ENCODE assay signal across 30 cellular contexts in the genomic region with DNA sequence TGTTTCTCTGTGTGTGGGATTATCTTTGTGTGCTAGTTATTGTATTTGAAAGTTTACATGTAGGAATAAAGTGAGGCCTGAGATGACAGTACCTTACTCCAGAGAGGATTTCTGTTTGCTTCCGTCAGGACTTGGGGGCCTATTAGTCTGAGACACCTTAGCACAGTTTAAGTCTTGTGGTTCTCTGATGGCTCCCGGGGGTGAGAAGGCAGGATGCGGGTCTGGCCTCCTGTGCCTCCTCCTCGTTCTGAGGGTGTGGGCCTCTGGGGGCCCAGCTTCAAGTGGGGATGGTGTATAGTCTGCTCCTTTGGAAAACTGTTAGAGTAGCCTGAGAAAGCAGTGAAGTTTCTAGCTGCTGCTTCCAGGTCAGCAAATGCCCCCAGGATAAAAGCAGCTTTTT. TPM values are rescaled to one million over a fixed set of nuclear protein-coding genes. Genes with fewer than 3 reads are reported as not detected.
DNase-seq lines count a peak whose midpoint lies in the region; ATAC-seq and TF ChIP-seq lines count a peak whose summit lies in the region.
"Had no signal": no experiment of that assay in that cellular context is flagged by ENCODE, and none has a peak within 500 bp of the region (broad histone marks: within the 10 kb centered on the region; RNA-seq: fewer than 3 reads in every experiment).

No MANE protein-coding gene starts in this region.

- no peak for TF ChIP-seq EP300 in esophagus muscularis mucosa (IDR thresholded peaks at IDR 0.05)

- H3K36me3 Mint-ChIP-seq in activated CD8-positive, alpha-beta memory T cell treated with anti-CD3 and anti-CD28 coated beads, Interleukin-2, amount 10 ng/mL, durations not matched to agents 7 days and 5 days: no peaks in the 10 kb centered on the region
- H3K36me3 Mint-ChIP-seq in activated CD8-positive, alpha-beta T cell treated with anti-CD3 and anti-CD28 coated beads, Interleukin-2, amount 10 ng/mL, durations not matched to agents 7 days and 5 days (ENCODE audit: low read depth): no peaks in the 10 kb centered on the region
- H3K36me3 Mint-ChIP-seq: IgD-negative memory B cell had no signal

- no peaks in the 10 kb centered on the region for H3K27me3 ChIP-seq in esophagus muscularis mucosa
- H3K27me3 ChIP-seq in left ventricle myocardium inferior (ENCODE audit: low read depth): no peaks in the 10 kb centered on the region
- H3K27me3 ChIP-seq: body of pancreas, sigmoid colon, tibial artery had no signal

- no peak for ATAC-seq in activated CD8-positive, alpha-beta memory T cell treated with anti-CD3 and anti-CD28 coated beads, Interleukin-2, amount 10 ng/mL, durations not matched to agents 7 days and 5 days
- peak; percentile 32 for ATAC-seq in activated CD8-positive, alpha-beta T cell treated with anti-CD3 and anti-CD28 coated beads, Interleukin-2, amount 10 ng/mL, durations not matched to agents 7 days and 5 days
- ATAC-seq in omental fat pad (ENCODE audit: low FRiP score): no peak
- ATAC-seq: body of pancreas; esophagus mucosa; left colon; SK-N-SH treated with all-trans-retinoic acid at 6 μM for 48 hours; stimulated activated naive CD8-positive, alpha-beta T cell treated with anti-CD3 and anti-CD28 coated beads, Interleukin-15, Interleukin-2, amounts not matched to agents 100 U/mL and 50 U/mL, for 24 hours; T-helper 17 cell had no signal

- H3K36me3 ChIP-seq in esophagus muscularis mucosa (peaks cover 0 to 39% (median 16%) of the 10 kb centered on the region in 4 donors), left ventricle myocardium inferior (peaks cover 13% of the 10 kb centered on the region)
- H3K36me3 ChIP-seq: prostate gland had no signal

- H3K27ac ChIP-seq in esophagus muscularis mucosa (replicated peaks in 1 of 4): peak overlapping the region; percentile 78 to 88 (median 82)
- H3K27ac ChIP-seq in temporal lobe (ENCODE audit: low read depth, low read length): peak overlapping the region; percentile 89
- H3K27ac ChIP-seq in left ventricle myocardium inferior (replicated peaks): no peak overlapping the region
- H3K27ac ChIP-seq: body of pancreas, GM23248, prostate gland, tibial artery had no signal

- intact Hi-C loops in esophagus muscularis mucosa (cut with DNase I): no loop called here
- intact Hi-C loops in left ventricle myocardium inferior (cut with micrococcal nuclease): no loop called here

- no peaks in the 10 kb centered on the region for H3K9me3 Mint-ChIP-seq in activated CD8-positive, alpha-beta memory T cell treated with anti-CD3 and anti-CD28 coated beads, Interleukin-2, amount 10 ng/mL, durations not matched to agents 7 days and 5 days (ENCODE audit: low read depth)
- no peaks in the 10 kb centered on the region for H3K9me3 Mint-ChIP-seq in activated CD8-positive, alpha-beta T cell treated with anti-CD3 and anti-CD28 coated beads, Interleukin-2, amount 10 ng/mL, durations not matched to agents 7 days and 5 days (ENCODE audit: insufficient read depth)
- H3K9me3 Mint-ChIP-seq: CD4-positive, alpha-beta memory T cell; IgD-negative memory B cell; memory B cell had no signal

- POLR2A ChIA-PET in activated CD8-positive, alpha-beta T cell treated with anti-CD3 and anti-CD28 coated beads, Interleukin-2, amount 10 ng/mL, durations not matched to agents 7 days and 5 days (lab: Charles Lee): interaction anchor here (0.6 to 0.7 kb wide), 2 partner anchors 12 to 13 kb away, joined by 3 read pairs; a partner anchor contains a TSS

- CTCF ChIA-PET in activated CD8-positive, alpha-beta memory T cell treated with anti-CD3 and anti-CD28 coated beads, Interleukin-2, amount 10 ng/mL, durations not matched to agents 7 days and 5 days (lab: Charles Lee): no interaction called here
- CTCF ChIA-PET in activated CD8-positive, alpha-beta T cell treated with anti-CD3 and anti-CD28 coated beads, Interleukin-2, amount 10 ng/mL, durations not matched to agents 7 days and 5 days (lab: Charles Lee): interaction anchor here (0.9 to 1.4 kb wide), 3 partner anchors 11 to 13 kb away, joined by 3 to 4 read pairs (median 3); a partner anchor contains a TSS

- peaks cover 22% of the 10 kb centered on the region for H3K4me1 Mint-ChIP-seq in activated CD8-positive, alpha-beta memory T cell treated with anti-CD3 and anti-CD28 coated beads, Interleukin-2, amount 10 ng/mL, durations not matched to agents 7 days and 5 days
- peaks cover 9% of the 10 kb centered on the region for H3K4me1 Mint-ChIP-seq in activated CD8-positive, alpha-beta T cell treated with anti-CD3 and anti-CD28 coated beads, Interleukin-2, amount 10 ng/mL, durations not matched to agents 7 days and 5 days (ENCODE audit: low read depth)

- DNase-seq in activated CD8-positive, alpha-beta memory T cell treated with anti-CD3 and anti-CD28 coated beads, Interleukin-2, amount 10 ng/mL, durations not matched to agents 7 days and 5 days: peak; percentile 46
- no peak for DNase-seq in activated CD8-positive, alpha-beta memory T cell treated with anti-CD3 and anti-CD28 coated beads, Interleukin-2, amount 50 U/mL, for 4 hours
- DNase-seq in activated CD8-positive, alpha-beta T cell treated with anti-CD3 and anti-CD28 coated beads, Interleukin-2, amount 10 ng/mL, durations not matched to agents 7 days and 5 days: no peak
- DNase-seq in esophagus muscularis mucosa (ENCODE audit: extremely low spot score) (no peak), kidney glomerular epithelial cell (lab: John Stamatoyannopoulos, UW) (no peak), omental fat pad (ENCODE audit: low spot score) (no peak), left ventricle myocardium inferior (no peak)
- DNase-seq: 8988T; activated CD4-positive, alpha-beta T cell treated with anti-CD3 and anti-CD28 coated beads for 1 hour; activated effector memory CD4-positive, alpha-beta T cell treated with anti-CD3 and anti-CD28 coated beads, Interleukin-2, amount 50 U/mL, for 16 hours; activated T-cell treated with anti-CD3 and anti-CD28 coated beads, Interleukin-2, amount 50 U/mL, for 1 hour; body of pancreas; CD4-positive, alpha-beta memory T cell; DMS 273 treated with DMSO at 0.1 percent for 48 hours; effector CD8-positive, alpha-beta T cell; foreskin melanocyte; GM23248; left colon; NCI-H1436; NCI-H2081 treated with DMSO at 0.1 percent for 48 hours; sigmoid colon; stimulated activated naive CD8-positive, alpha-beta T cell treated with anti-CD3 and anti-CD28 coated beads, Interleukin-15, Interleukin-2, amounts not matched to agents 100 U/mL and 50 U/mL, for 24 hours; T-helper 17 cell; tibial artery had no signal

- no peak for TF ChIP-seq POLR2A in esophagus muscularis mucosa (IDR thresholded peaks at IDR 0.05; ENCODE audit: low read depth)

- H3K4me1 ChIP-seq in esophagus muscularis mucosa: peaks cover 43 to 88% (median 78%) of the 10 kb centered on the region in 4 donors
- H3K4me1 ChIP-seq in left ventricle myocardium inferior: peaks cover 42% of the 10 kb centered on the region
- H3K4me1 ChIP-seq: prostate gland had no signal

- TF ChIP-seq CTCF in esophagus muscularis mucosa (IDR thresholded peaks at IDR 0.05) (no peak), omental fat pad (IDR thresholded peaks at IDR 0.05) (no peak), left ventricle myocardium inferior (IDR thresholded peaks at IDR 0.05; ENCODE audit: borderline replicate concordance) (no peak)

- H3K27ac Mint-ChIP-seq in activated CD8-positive, alpha-beta memory T cell treated with anti-CD3 and anti-CD28 coated beads, Interleukin-2, amount 10 ng/mL, durations not matched to agents 7 days and 5 days: no peak overlapping the region
- H3K27ac Mint-ChIP-seq in activated CD8-positive, alpha-beta T cell treated with anti-CD3 and anti-CD28 coated beads, Interleukin-2, amount 10 ng/mL, durations not matched to agents 7 days and 5 days: no peak overlapping the region
- H3K27ac Mint-ChIP-seq: CD4-positive, alpha-beta memory T cell; IgD-negative memory B cell; memory B cell; T-helper 17 cell had no signal

- no peaks in the 10 kb centered on the region for H3K27me3 Mint-ChIP-seq in activated CD8-positive, alpha-beta memory T cell treated with anti-CD3 and anti-CD28 coated beads, Interleukin-2, amount 10 ng/mL, durations not matched to agents 7 days and 5 days
- H3K27me3 Mint-ChIP-seq in activated CD8-positive, alpha-beta T cell treated with anti-CD3 and anti-CD28 coated beads, Interleukin-2, amount 10 ng/mL, durations not matched to agents 7 days and 5 days (ENCODE audit: low read depth): no peaks in the 10 kb centered on the region
- H3K27me3 Mint-ChIP-seq: CD4-positive, alpha-beta memory T cell; IgD-negative memory B cell; memory B cell; T-helper 17 cell had no signal

- 44% methylated on average over 4 of the region's 4 CpGs for WGBS in esophagus muscularis mucosa

- H3K4me3 ChIP-seq in esophagus muscularis mucosa (no peak overlapping the region), left ventricle myocardium inferior (no peak overlapping the region)
- H3K4me3 ChIP-seq: body of pancreas, GM23248, prostate gland, sigmoid colon, tibial artery had no signal

- H3K4me3 Mint-ChIP-seq in activated CD8-positive, alpha-beta memory T cell treated with anti-CD3 and anti-CD28 coated beads, Interleukin-2, amount 10 ng/mL, durations not matched to agents 7 days and 5 days: no peak overlapping the region
- H3K4me3 Mint-ChIP-seq in activated CD8-positive, alpha-beta T cell treated with anti-CD3 and anti-CD28 coated beads, Interleukin-2, amount 10 ng/mL, durations not matched to agents 7 days and 5 days: no peak overlapping the region
- H3K4me3 Mint-ChIP-seq: CD4-positive, alpha-beta memory T cell; IgD-negative memory B cell; memory B cell; T-helper 17 cell had no signal

- H3K9me3 ChIP-seq in esophagus muscularis mucosa (no peaks in the 10 kb centered on the region), left ventricle myocardium inferior (replicated peaks) (no peaks in the 10 kb centered on the region)
- H3K9me3 ChIP-seq: body of pancreas, prostate gland, sigmoid colon, tibial artery had no signal

RNA-seq across cellular contexts. Expression of a gene that starts 12.4 kb away (rescaled TPM):
- total RNA-seq in activated CD8-positive, alpha-beta memory T cell treated with anti-CD3 and anti-CD28 coated beads, Interleukin-2, amount 10 ng/mL, durations not matched to agents 7 days and 5 days: 1 to 10 TPM; 2.5 to 4.4 TPM
- 1 to 10 TPM; 1.1 to 1.3 TPM for total RNA-seq in activated CD8-positive, alpha-beta T cell treated with anti-CD3 and anti-CD28 coated beads, Interleukin-2, amount 10 ng/mL, durations not matched to agents 7 days and 5 days
- 100 to 1,000 TPM; 158 to 249 (median 196) TPM for total RNA-seq in esophagus muscularis mucosa
- 281 TPM for total RNA-seq in temporal lobe
- 100 to 1,000 TPM in 3 of 4 donors, 10 to 100 TPM in 1; 94.7 to 179 (median 122) TPM for total RNA-seq in omental fat pad
- total RNA-seq in left ventricle myocardium inferior: 21.3 TPM
